Comparison of ENCODE assay signal across 10 cellular contexts in the genomic region with DNA sequence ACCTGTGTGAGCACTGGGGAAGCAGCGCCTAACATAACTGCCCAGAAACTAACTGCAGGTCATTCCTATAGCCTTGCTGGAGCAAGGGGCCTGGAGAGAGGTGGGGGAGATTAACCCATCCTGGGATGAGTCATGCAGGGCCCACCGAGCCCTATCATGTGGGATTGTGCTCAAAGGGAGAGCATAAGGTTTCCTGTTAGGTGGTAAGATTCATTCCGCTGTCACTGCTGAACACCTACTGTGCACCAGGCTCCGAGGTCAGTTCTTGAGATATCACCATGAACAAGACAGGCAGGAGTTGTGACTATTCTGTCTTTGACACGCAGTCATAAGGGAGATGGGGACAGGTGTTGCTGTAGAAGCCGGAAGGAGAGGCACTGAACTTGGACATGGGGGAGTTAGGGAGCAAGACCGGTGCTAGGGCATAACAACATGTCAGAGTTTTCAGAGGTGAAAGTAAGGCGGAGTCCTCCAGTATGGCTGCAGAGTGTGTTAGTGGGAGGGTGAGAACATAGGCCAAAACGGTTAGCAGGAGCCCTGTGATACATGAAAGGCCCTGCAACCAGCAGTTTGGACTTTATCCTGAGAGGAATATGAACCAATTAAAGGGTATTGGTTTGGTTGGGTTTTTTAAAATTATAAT. TPM values are rescaled to one million over a fixed set of nuclear protein-coding genes. Genes with fewer than 3 reads are reported as not detected.
DNase-seq lines count a peak whose midpoint lies in the region; ATAC-seq and TF ChIP-seq lines count a peak whose summit lies in the region.
"Had no signal": no experiment of that assay in that cellular context is flagged by ENCODE, and none has a peak within 500 bp of the region (broad histone marks: within the 10 kb centered on the region; RNA-seq: fewer than 3 reads in every experiment).

No MANE protein-coding gene starts in this region.

- H3K9me3 Mint-ChIP-seq in CD8-positive, alpha-beta memory T cell = no peaks in the 10 kb centered on the region
- H3K9me3 Mint-ChIP-seq in activated naive CD8-positive, alpha-beta T cell treated with anti-CD3 and anti-CD28 coated beads, Interleukin-2, amount 50 U/mL, for 24 hours = no peaks in the 10 kb centered on the region
- no peaks in the 10 kb centered on the region for H3K9me3 Mint-ChIP-seq in naive B cell

- peaks cover 13% of the 10 kb centered on the region for H3K36me3 ChIP-seq in CD8-positive, alpha-beta memory T cell (ENCODE audit: insufficient read depth, low read length)
- no peaks in the 10 kb centered on the region for H3K36me3 ChIP-seq in KMS-11 (ENCODE audit: insufficient read depth)

- peak in 1 of 5 donors; percentile 11 for DNase-seq in CD8-positive, alpha-beta memory T cell
- no peak for DNase-seq in activated naive CD8-positive, alpha-beta T cell treated with anti-CD3 and anti-CD28 coated beads, Interleukin-2, amount 50 U/mL, for 24 hours
- DNase-seq in naive B cell (no peak), NCI-H526 (lab: John Stamatoyannopoulos, UW) (no peak), activated gamma-delta T cell treated with Interleukin-2 at 50 U/mL for 16 hours (no peak), NCI-H2029 (lab: John Stamatoyannopoulos, UW) (no peak)
- DNase-seq: right cardiac atrium had no signal

- H3K27me3 ChIP-seq in CD8-positive, alpha-beta memory T cell (ENCODE audit: insufficient read depth, low read length, poor library complexity, severe bottlenecking) = no peaks in the 10 kb centered on the region
- no peaks in the 10 kb centered on the region for H3K27me3 ChIP-seq in KMS-11 (ENCODE audit: insufficient read depth, low read depth)

- H3K27ac Mint-ChIP-seq in CD8-positive, alpha-beta memory T cell = peak overlapping the region; percentile 12 to 100 (median 98)
- H3K27ac Mint-ChIP-seq in activated naive CD8-positive, alpha-beta T cell treated with anti-CD3 and anti-CD28 coated beads, Interleukin-2, amount 50 U/mL, for 24 hours = peak overlapping the region; percentile 47
- peak overlapping the region in 5 of 6 donors; percentile 28 to 98 (median 80) for H3K27ac Mint-ChIP-seq in naive B cell

- no peaks in the 10 kb centered on the region for H3K9me3 ChIP-seq in CD8-positive, alpha-beta memory T cell (ENCODE audit: low read length)

- H3K79me2 ChIP-seq in KMS-11 (ENCODE audit: insufficient read depth, low read depth) = peaks cover 36% of the 10 kb centered on the region

- no peak overlapping the region for H2AFZ ChIP-seq in KMS-11 (ENCODE audit: low read depth)

- no peak overlapping the region for H3K27ac ChIP-seq in CD8-positive, alpha-beta memory T cell (ENCODE audit: low read depth, low read length)
- no peak overlapping the region for H3K27ac ChIP-seq in KMS-11

- no peak for TF ChIP-seq CTCF in KMS-11 (conservative IDR thresholded peaks at IDR 0.05; ENCODE audit: low read depth, low read length)

- peaks cover 68 to 85% (median 81%) of the 10 kb centered on the region in 3 donors for H3K4me1 Mint-ChIP-seq in CD8-positive, alpha-beta memory T cell
- peaks cover 72% of the 10 kb centered on the region for H3K4me1 Mint-ChIP-seq in activated naive CD8-positive, alpha-beta T cell treated with anti-CD3 and anti-CD28 coated beads, Interleukin-2, amount 50 U/mL, for 24 hours
- peaks cover 58 to 74% (median 66%) of the 10 kb centered on the region in 3 donors for H3K4me1 Mint-ChIP-seq in naive B cell

- POLR2A ChIA-PET in CD8-positive, alpha-beta memory T cell (lab: Charles Lee) = interaction anchor here (2.3 kb wide), 1 partner anchor 21 kb away, joined by 13 read pairs; a partner anchor contains a TSS

- CTCF ChIA-PET in CD8-positive, alpha-beta memory T cell (lab: Charles Lee) = interaction anchor here (0.7 to 3.9 kb wide), 2 partner anchors 8 to 22 kb away, joined by 3 to 21 read pairs; a partner anchor contains a TSS

- no peaks in the 10 kb centered on the region for H4K20me1 ChIP-seq in KMS-11 (ENCODE audit: insufficient read depth)

- H3K36me3 Mint-ChIP-seq in CD8-positive, alpha-beta memory T cell = peaks cover 0 to 26% (median 8%) of the 10 kb centered on the region in 3 donors
- H3K36me3 Mint-ChIP-seq in activated naive CD8-positive, alpha-beta T cell treated with anti-CD3 and anti-CD28 coated beads, Interleukin-2, amount 50 U/mL, for 24 hours (ENCODE audit: low read depth) = peaks cover 23% of the 10 kb centered on the region
- peaks cover 5 to 13% of the 10 kb centered on the region in 2 donors for H3K36me3 Mint-ChIP-seq in naive B cell

- H3K27me3 Mint-ChIP-seq in CD8-positive, alpha-beta memory T cell = peaks cover 0 to 1% of the 10 kb centered on the region in 2 donors
- no peaks in the 10 kb centered on the region for H3K27me3 Mint-ChIP-seq in activated naive CD8-positive, alpha-beta T cell treated with anti-CD3 and anti-CD28 coated beads, Interleukin-2, amount 50 U/mL, for 24 hours
- H3K27me3 Mint-ChIP-seq in naive B cell = no peaks in the 10 kb centered on the region

- ATAC-seq in activated naive CD8-positive, alpha-beta T cell treated with anti-CD3 and anti-CD28 coated beads, Interleukin-2, amount 50 U/mL, for 24 hours = no peak
- ATAC-seq in naive B cell (ENCODE audit: low read depth in 2 of 2) = no peak
- ATAC-seq in HG03460 (IDR thresholded peaks at IDR 0.05; ENCODE audit: unreplicated experiment) = no peak
- ATAC-seq: right cardiac atrium had no signal

- no peak overlapping the region for H3K9ac ChIP-seq in KMS-11

- peak overlapping the region; percentile 97; the same call in 1 of the 2 replicates for H3K4me2 ChIP-seq in KMS-11

- peak overlapping the region; percentile 96 to 100 (median 98) for H3K4me3 Mint-ChIP-seq in CD8-positive, alpha-beta memory T cell
- peak overlapping the region; percentile 96 for H3K4me3 Mint-ChIP-seq in activated naive CD8-positive, alpha-beta T cell treated with anti-CD3 and anti-CD28 coated beads, Interleukin-2, amount 50 U/mL, for 24 hours
- peak overlapping the region in 6 of 8 donors; percentile 91 to 99 (median 98) for H3K4me3 Mint-ChIP-seq in naive B cell

- H3K4me1 ChIP-seq in CD8-positive, alpha-beta memory T cell (ENCODE audit: insufficient read depth, low read length) = peaks cover 56% of the 10 kb centered on the region
- H3K4me1 ChIP-seq in KMS-11 (ENCODE audit: low read depth, poor library complexity, severe bottlenecking) = peaks cover 30% of the 10 kb centered on the region

- no peak overlapping the region for H3K4me3 ChIP-seq in CD8-positive, alpha-beta memory T cell (ENCODE audit: low read length)
- H3K4me3 ChIP-seq in KMS-11 (IDR thresholded peaks at IDR 0.05; ENCODE audit: insufficient read depth, low read depth, low read length) = no peak overlapping the region

RNA-seq across cellular contexts. Expression of a gene that starts 2.4 kb away (rescaled TPM):
- 10 to 100 TPM; 71.3 to 73.0 TPM for total RNA-seq in CD8-positive, alpha-beta memory T cell
- 55.6 TPM for polyA plus RNA-seq in CD8-positive, alpha-beta memory T cell
- polyA plus RNA-seq in naive B cell (ENCODE audit: low read depth in 6 of 6) = 10 to 100 TPM; 44.4 to 70.4 (median 56.5) TPM

RNA-seq across cellular contexts. Expression of a gene that starts 20.9 kb away (rescaled TPM):
- 1,000 to 10,000 TPM; 2,459 to 2,518 TPM for total RNA-seq in CD8-positive, alpha-beta memory T cell
- polyA plus RNA-seq in CD8-positive, alpha-beta memory T cell = 1,046 TPM
- polyA plus RNA-seq in naive B cell (ENCODE audit: low read depth in 6 of 6) = 1,000 to 10,000 TPM; 1,144 to 1,512 (median 1,204) TPM

RNA-seq across cellular contexts. Expression of a gene that starts 56.1 kb away (rescaled TPM):
- 1 to 10 TPM; 2.9 to 5.3 TPM for total RNA-seq in CD8-positive, alpha-beta memory T cell
- polyA plus RNA-seq in CD8-positive, alpha-beta memory T cell = 2.1 TPM
- polyA plus RNA-seq in naive B cell (ENCODE audit: low read depth in 6 of 6) = not detected
- total RNA-seq: NCI-H460, right cardiac atrium had no signal
- polyA plus RNA-seq: right cardiac atrium had no signal

Comparison
In these comparisons a context has a peak if more than half of its experiments do, and no peak if none do; other contexts are left out.
1. H3K27ac Mint-ChIP-seq: peak in every context shown above with its lines; median percentile 98 in CD8-positive, alpha-beta memory T cell; 80 in naive B cell; 47 in activated naive CD8-positive, alpha-beta T cell treated with anti-CD3 and anti-CD28 coated beads, Interleukin-2, amount 50 U/mL, for 24 hours.